ENCODE assay signal across 4 cellular contexts in genomic region chr16:7284780-7285179, GRCh38. TPM values are rescaled to one million over a fixed set of nuclear protein-coding genes. Genes with fewer than 3 reads are reported as not detected.
"Had no signal": no experiment of that assay in that cellular context is flagged by ENCODE, and none has a peak within 500 bp of the region (broad histone marks: within the 10 kb centered on the region; RNA-seq: fewer than 3 reads in every experiment).

No MANE protein-coding gene starts in this region.

- ATAC-seq: GM12878 had no signal

- H3K4me3 ChIP-seq: GM12878 had no signal

- DNase-seq: GDM1, GF-D8 had no signal

RNA-seq across cellular contexts. Expression of gene RBFOX1, which starts 47.9 kb away (rescaled TPM):
- total RNA-seq: G401, GM12878 had no signal
